9 cellular contexts compared by ENCODE assay signal in the genomic region with DNA sequence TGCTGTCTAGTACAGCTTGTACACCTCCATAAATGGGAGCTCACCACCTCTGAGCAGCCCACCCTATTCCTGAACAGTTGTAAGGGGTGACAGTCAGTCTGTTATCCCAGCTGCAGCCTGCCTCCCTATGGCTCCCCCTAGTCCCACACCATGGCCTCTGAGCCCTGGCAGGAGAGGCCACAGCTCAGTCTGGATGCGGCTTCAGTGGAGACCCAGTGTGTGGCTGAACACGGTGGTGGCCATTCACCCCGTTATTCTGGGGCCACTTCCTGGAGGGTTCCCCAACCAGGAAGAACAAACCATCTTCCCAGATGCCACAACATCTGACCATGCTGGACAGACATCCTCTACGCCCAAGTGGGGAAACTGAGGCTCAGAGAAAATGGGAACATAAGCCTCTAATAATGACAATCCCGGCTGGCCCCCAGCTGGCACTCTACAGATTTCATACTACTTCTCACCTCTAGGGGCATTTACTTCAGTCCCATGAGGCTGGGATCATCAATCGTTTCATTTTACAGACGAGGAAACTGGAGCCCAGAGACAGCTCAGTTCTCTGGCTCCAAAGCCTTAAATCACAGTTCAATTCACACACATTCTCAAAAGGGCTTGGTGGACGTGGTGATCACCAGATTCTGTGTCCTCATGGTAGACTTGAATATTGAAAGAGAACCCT. TPM values are rescaled to one million over a fixed set of nuclear protein-coding genes. Genes with fewer than 3 reads are reported as not detected.
DNase-seq lines count a peak whose midpoint lies in the region; ATAC-seq and TF ChIP-seq lines count a peak whose summit lies in the region.
"Had no signal": no experiment of that assay in that cellular context is flagged by ENCODE, and none has a peak within 500 bp of the region (broad histone marks: within the 10 kb centered on the region; RNA-seq: fewer than 3 reads in every experiment).

No MANE protein-coding gene starts in this region.

- no peaks in the 10 kb centered on the region for H4K20me1 ChIP-seq in OCI-LY1 (ENCODE audit: insufficient read depth, low read length)

- TF ChIP-seq CTCF in MCF 10A (IDR thresholded peaks at IDR 0.05; ENCODE audit: unreplicated experiment) (no peak), breast epithelium (IDR thresholded peaks at IDR 0.05) (no peak), OCI-LY1 (IDR thresholded peaks at IDR 0.05; ENCODE audit: low read length) (peak; percentile 34), epithelial cell of esophagus (IDR thresholded peaks at IDR 0.05; ENCODE audit: insufficient read depth, low read depth, low read length, missing control alignments) (peak; percentile 38), upper lobe of right lung (IDR thresholded peaks at IDR 0.05) (peak; percentile 18)

- no peak for TF ChIP-seq POLR2A in breast epithelium (IDR thresholded peaks at IDR 0.05)

- POLR2A ChIA-PET in MCF 10A (lab: Yijun Ruan, JAX): no interaction called here

- no peaks in the 10 kb centered on the region for H3K4me1 ChIP-seq in breast epithelium
- no peaks in the 10 kb centered on the region for H3K4me1 ChIP-seq in OCI-LY1 (ENCODE audit: insufficient read depth, low read length, severe bottlenecking)
- no peaks in the 10 kb centered on the region for H3K4me1 ChIP-seq in upper lobe of right lung

- DNase-seq in MCF 10A (ENCODE audit: unreplicated experiment) (peak; percentile 30), breast epithelium (ENCODE audit: low spot score in 2 of 2) (no peak), epithelial cell of esophagus (ENCODE audit: low read depth) (no peak), upper lobe of right lung (no peak), T-helper 1 cell (no peak)
- no peak for DNase-seq in activated CD8-positive, alpha-beta memory T cell treated with anti-CD3 and anti-CD28 coated beads, Interleukin-2, amount 50 U/mL, for 48 hours
- DNase-seq: NCI-H1092 had no signal

- no peaks in the 10 kb centered on the region for H3K9me2 ChIP-seq in OCI-LY1 (ENCODE audit: low read depth, low read length)

- H3K27ac ChIP-seq in breast epithelium (no peak overlapping the region), OCI-LY1 (ENCODE audit: low read depth, low read length, poor library complexity, severe bottlenecking) (no peak overlapping the region), upper lobe of right lung (no peak overlapping the region)

- H3K4me2 ChIP-seq in OCI-LY1 (ENCODE audit: low read length): no peak overlapping the region

- no peaks in the 10 kb centered on the region for H3K79me2 ChIP-seq in OCI-LY1 (ENCODE audit: insufficient read depth, low read length)

- intact Hi-C loops in MCF 10A (cut with micrococcal nuclease): loop anchor here (5.0 to 10.0 kb wide), 2 partner anchors 287 to 655 kb away; no protein-coding TSS in a partner anchor
- intact Hi-C loops in breast epithelium (cut with DNase I; ENCODE audit: low total_unique reads): no loop called here
- intact Hi-C loops in upper lobe of right lung (cut with DNase I): no loop called here

- BruUV-seq in MCF 10A (replicated peaks; lab: Mats Ljungman, UMichigan): no TSS peak

- H3K9me3 ChIP-seq in breast epithelium: no peaks in the 10 kb centered on the region
- H3K9me3 ChIP-seq in OCI-LY1 (ENCODE audit: low read length): no peaks in the 10 kb centered on the region
- no peaks in the 10 kb centered on the region for H3K9me3 ChIP-seq in upper lobe of right lung

- CTCF ChIA-PET in MCF 10A (lab: Yijun Ruan, JAX): interaction anchor here (0.5 to 2.6 kb wide), 5 partner anchors 42 to 1567 kb away, joined by 3 to 9 read pairs (median 3); no protein-coding TSS in a partner anchor

- no peaks in the 10 kb centered on the region for H3F3A ChIP-seq in OCI-LY1 (ENCODE audit: insufficient read depth, low read length)

- no peak overlapping the region for H3K4me3 Mint-ChIP-seq in MCF 10A (ENCODE audit: unreplicated experiment)

- H3K4me1 Mint-ChIP-seq in MCF 10A (ENCODE audit: insufficient read depth, unreplicated experiment): peaks cover 13% of the 10 kb centered on the region

- H3K9ac ChIP-seq in OCI-LY1 (ENCODE audit: low read length): no peak overlapping the region

- H3K4me3 ChIP-seq in breast epithelium (no peak overlapping the region), OCI-LY1 (ENCODE audit: low read depth, low read length, poor library complexity, severe bottlenecking) (no peak overlapping the region), epithelial cell of esophagus (ENCODE audit: low read length) (no peak overlapping the region), upper lobe of right lung (no peak overlapping the region)

- ATAC-seq in upper lobe of right lung: no peak
- ATAC-seq in GM18498 (IDR thresholded peaks at IDR 0.05; ENCODE audit: unreplicated experiment): no peak

- H3K36me3 ChIP-seq in breast epithelium: no peaks in the 10 kb centered on the region
- H3K36me3 ChIP-seq in OCI-LY1 (ENCODE audit: insufficient read depth, low read length): no peaks in the 10 kb centered on the region
- H3K36me3 ChIP-seq in upper lobe of right lung: no peaks in the 10 kb centered on the region

- H3K27me3 ChIP-seq in breast epithelium: peaks cover 4 to 6% of the 10 kb centered on the region in 2 donors
- H3K27me3 ChIP-seq in OCI-LY1 (ENCODE audit: insufficient read depth, low read length): peaks cover 8% of the 10 kb centered on the region; the same call in 1 of the 2 replicates
- H3K27me3 ChIP-seq in upper lobe of right lung: peaks cover 10% of the 10 kb centered on the region

- no peak overlapping the region for H2AFZ ChIP-seq in OCI-LY1 (ENCODE audit: low read length)

- H3K36me3 Mint-ChIP-seq in MCF 10A (ENCODE audit: insufficient read depth, unreplicated experiment): no peaks in the 10 kb centered on the region

- H3K27me3 Mint-ChIP-seq in MCF 10A (ENCODE audit: insufficient read depth, unreplicated experiment): peaks cover 17% of the 10 kb centered on the region

- no peak overlapping the region for H3K27ac Mint-ChIP-seq in MCF 10A (ENCODE audit: low read depth, unreplicated experiment)

- no peaks in the 10 kb centered on the region for H3K9me3 Mint-ChIP-seq in MCF 10A (ENCODE audit: unreplicated experiment)

RNA-seq across cellular contexts. Expression of a gene that starts 9.3 kb away (rescaled TPM):
- not detected in 2 replicates for total RNA-seq in MCF 10A (2022)
- under 1 TPM; 0.16 to 0.88 (median 0.33) TPM for total RNA-seq in breast epithelium
- total RNA-seq in upper lobe of right lung: 0.52 TPM

Comparison
In these comparisons a context has a peak if more than half of its experiments do, and no peak if none do; other contexts are left out.
1. CTCF ChIP-seq: peak in OCI-LY1 (single experiment), epithelial cell of esophagus (single experiment) and upper lobe of right lung (single experiment); none in MCF 10A (single experiment) and breast epithelium (0 of 3).